In the genomic region with DNA sequence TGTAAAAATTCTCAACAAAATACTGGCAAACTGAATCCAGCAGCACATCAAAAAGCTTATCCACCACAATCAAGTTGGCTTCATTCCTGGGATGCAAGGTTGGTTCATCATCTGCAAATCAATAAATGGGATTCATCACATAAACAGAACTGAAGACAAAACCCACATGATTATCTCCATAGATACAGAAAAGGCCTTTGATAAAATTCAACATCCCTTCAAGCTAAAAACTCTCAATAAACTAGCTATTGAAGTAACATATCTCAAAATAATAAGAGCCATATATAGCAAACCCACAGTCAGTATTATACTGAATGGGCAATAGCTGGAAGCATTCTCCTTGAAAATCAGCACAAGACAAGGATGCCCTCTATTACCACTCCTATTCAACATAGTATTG, we compare ENCODE assay signal across 2 cellular contexts.
DNase-seq lines count a peak whose midpoint lies in the region.
"Not testable (repeated sequence)": the region's sequence is repeated elsewhere in the genome, so short reads cannot be mapped to it uniquely, and the experiment has no call there.

No MANE protein-coding gene starts in this region.

- in situ Hi-C loops in SK-MEL-5 (cut with HindIII; ENCODE audit: low pct_unique_long_range_greater_than_20kb, low sequenced_read_pairs), result not testable (repeated sequence)

- DNase-seq in SK-MEL-5 (ENCODE audit: low read depth, low spot score) (peak; percentile 63), foreskin melanocyte (peak; percentile 91)
